11 cellular contexts compared by ENCODE assay signal in genomic region chr3:13391308-13391707, GRCh38. TPM values are rescaled to one million over a fixed set of nuclear protein-coding genes. Genes with fewer than 3 reads are reported as not detected.
A peak's percentile ranks its signal among the peaks of the same experiment; 100 is the strongest.
DNase-seq lines count a peak whose midpoint lies in the region; TF ChIP-seq lines count a peak whose summit lies in the region.
"Had no signal": no experiment of that assay in that cellular context is flagged by ENCODE, and none has a peak within 500 bp of the region (broad histone marks: within the 10 kb centered on the region; RNA-seq: fewer than 3 reads in every experiment).

No MANE protein-coding gene starts in this region.

- no peaks in the 10 kb centered on the region for H3K4me1 ChIP-seq in OCI-LY7 (ENCODE audit: insufficient read depth, low read length, poor library complexity, severe bottlenecking)

- H3K27me3 Mint-ChIP-seq in activated T-helper 1 cell treated with anti-CD3 and anti-CD28 coated beads, Interleukin-12 subunit alpha, Interleukin-12 subunit beta, Interleukin-2, Interleukin-4 antibody, amounts not matched to agents 30 ng/mL and 10 ng/mL and 1 ng/mL, durations not matched to agents 14 hours and 24 hours and 36 hours (ENCODE audit: insufficient read depth): no peaks in the 10 kb centered on the region
- no peaks in the 10 kb centered on the region for H3K27me3 Mint-ChIP-seq in nephron progenitor cell (ENCODE audit: low read depth, poor library complexity)
- H3K27me3 Mint-ChIP-seq: dendritic cell treated with granulocyte-macrophage colony-stimulating factor and Interleukin-4, amounts not matched to agents 40 ng/mL and 50 ng/mL, for 4 days had no signal

- H3K4me3 Mint-ChIP-seq in activated T-helper 1 cell treated with anti-CD3 and anti-CD28 coated beads, Interleukin-12 subunit alpha, Interleukin-12 subunit beta, Interleukin-2, Interleukin-4 antibody, amounts not matched to agents 30 ng/mL and 10 ng/mL and 1 ng/mL, durations not matched to agents 14 hours and 24 hours and 36 hours: no peak overlapping the region
- no peak overlapping the region for H3K4me3 Mint-ChIP-seq in nephron progenitor cell
- H3K4me3 Mint-ChIP-seq: dendritic cell treated with granulocyte-macrophage colony-stimulating factor and Interleukin-4, amounts not matched to agents 40 ng/mL and 50 ng/mL, for 4 days had no signal

- H3K9me3 Mint-ChIP-seq in activated T-helper 1 cell treated with anti-CD3 and anti-CD28 coated beads, Interleukin-12 subunit alpha, Interleukin-12 subunit beta, Interleukin-2, Interleukin-4 antibody, amounts not matched to agents 30 ng/mL and 10 ng/mL and 1 ng/mL, durations not matched to agents 14 hours and 24 hours and 36 hours: no peaks in the 10 kb centered on the region
- H3K9me3 Mint-ChIP-seq in nephron progenitor cell: no peaks in the 10 kb centered on the region
- H3K9me3 Mint-ChIP-seq: dendritic cell treated with granulocyte-macrophage colony-stimulating factor and Interleukin-4, amounts not matched to agents 40 ng/mL and 50 ng/mL, for 4 days had no signal

- POLR2A ChIA-PET in OCI-LY7 (lab: Charles Lee): interaction anchor here (0.5 kb wide), 1 partner anchor 28 kb away, joined by 3 read pairs; no protein-coding TSS in a partner anchor

- H3K27ac Mint-ChIP-seq in activated T-helper 1 cell treated with anti-CD3 and anti-CD28 coated beads, Interleukin-12 subunit alpha, Interleukin-12 subunit beta, Interleukin-2, Interleukin-4 antibody, amounts not matched to agents 30 ng/mL and 10 ng/mL and 1 ng/mL, durations not matched to agents 14 hours and 24 hours and 36 hours: peak overlapping the region; percentile 48
- H3K27ac Mint-ChIP-seq in nephron progenitor cell: no peak overlapping the region

- H3K79me2 ChIP-seq in OCI-LY7 (ENCODE audit: insufficient read depth, low read depth, low read length): no peaks in the 10 kb centered on the region

- H3K36me3 Mint-ChIP-seq in activated T-helper 1 cell treated with anti-CD3 and anti-CD28 coated beads, Interleukin-12 subunit alpha, Interleukin-12 subunit beta, Interleukin-2, Interleukin-4 antibody, amounts not matched to agents 30 ng/mL and 10 ng/mL and 1 ng/mL, durations not matched to agents 14 hours and 24 hours and 36 hours (ENCODE audit: low read depth): peaks cover 65% of the 10 kb centered on the region
- peaks cover 7% of the 10 kb centered on the region for H3K36me3 Mint-ChIP-seq in nephron progenitor cell (ENCODE audit: low read depth)

- no TSS peak for BruUV-seq in OCI-LY7 (replicated peaks; lab: Mats Ljungman, UMichigan)

- intact Hi-C loops in OCI-LY7 (cut with micrococcal nuclease; ENCODE audit: unreplicated experiment): loop anchor here (1.0 kb wide), 1 partner anchor 61 kb away; no protein-coding TSS in a partner anchor
- intact Hi-C loops in activated T-helper 1 cell treated with anti-CD3 and anti-CD28 coated beads, Interleukin-12 subunit alpha, Interleukin-12 subunit beta, Interleukin-2, Interleukin-4 antibody, amounts not matched to agents 30 ng/mL and 10 ng/mL and 1 ng/mL, durations not matched to agents 14 hours and 24 hours and 36 hours (cut with micrococcal nuclease): loop anchor here (1.0 kb wide), 1 partner anchor 61 kb away; no protein-coding TSS in a partner anchor

- H4K20me1 ChIP-seq in OCI-LY7 (ENCODE audit: insufficient read depth, low read length): 0 out of 2 replicates have a peak, but pooled peaks cover 6% of the 10 kb centered on the region

- DNase-seq in GM12865 (ENCODE audit: low read depth) (no peak), OCI-LY7 (ENCODE audit: low spot score) (peak; percentile 30), nephron progenitor cell (no peak), SKM-1 (lab: John Stamatoyannopoulos, UW; ENCODE audit: unreplicated experiment) (no peak), T1000 (lab: John Stamatoyannopoulos, UW) (no peak), Kasumi-1 (lab: John Stamatoyannopoulos, UW) (no peak)
- DNase-seq in activated T-helper 1 cell treated with anti-CD3 and anti-CD28 coated beads, Interleukin-12 subunit alpha, Interleukin-12 subunit beta, Interleukin-2, Interleukin-4 antibody, amounts not matched to agents 30 ng/mL and 10 ng/mL and 1 ng/mL, durations not matched to agents 14 hours and 24 hours and 36 hours (ENCODE audit: low spot score): no peak
- DNase-seq in NK-92 treated with Interleukin-12 subunit alpha and Interleukin-12 subunit beta, amount 100 ng/mL, for 24 hours (lab: John Stamatoyannopoulos, UW): no peak
- DNase-seq: NCI-H1417 treated with DMSO at 0.1 percent for 48 hours, retina had no signal

- H3K4me2 ChIP-seq in OCI-LY7 (ENCODE audit: low read length): no peak overlapping the region

- no peaks in the 10 kb centered on the region for H3K9me2 ChIP-seq in OCI-LY7 (ENCODE audit: insufficient read depth, low read length)

- peaks cover 14% of the 10 kb centered on the region for H3K4me1 Mint-ChIP-seq in activated T-helper 1 cell treated with anti-CD3 and anti-CD28 coated beads, Interleukin-12 subunit alpha, Interleukin-12 subunit beta, Interleukin-2, Interleukin-4 antibody, amounts not matched to agents 30 ng/mL and 10 ng/mL and 1 ng/mL, durations not matched to agents 14 hours and 24 hours and 36 hours (ENCODE audit: low read depth)
- H3K4me1 Mint-ChIP-seq in nephron progenitor cell: no peaks in the 10 kb centered on the region

- TF ChIP-seq CTCF in GM12865 (IDR thresholded peaks at IDR 0.05; ENCODE audit: insufficient read depth, low read depth, low read length, missing control alignments) (peak; percentile 23), OCI-LY7 (conservative IDR thresholded peaks at IDR 0.05; ENCODE audit: low read length) (peak; percentile 57), nephron progenitor cell (IDR thresholded peaks at IDR 0.05) (peak; percentile 12)

- H2AFZ ChIP-seq in OCI-LY7 (ENCODE audit: low read length): no peak overlapping the region

- H3K36me3 ChIP-seq in OCI-LY7 (ENCODE audit: insufficient read depth, low read length): peaks cover 100% of the 10 kb centered on the region

- H3K27ac ChIP-seq in OCI-LY7 (ENCODE audit: low read depth, low read length, poor library complexity, severe bottlenecking): no peak overlapping the region

- H3K4me3 ChIP-seq in GM12865 (ENCODE audit: low read depth, low read length) (no peak overlapping the region), OCI-LY7 (ENCODE audit: low read depth, low read length, poor library complexity, severe bottlenecking) (no peak overlapping the region)

- CTCF ChIA-PET in OCI-LY7 (lab: Charles Lee; ENCODE audit: unreplicated experiment): interaction anchor here (0.5 to 1.6 kb wide), 3 partner anchors 62 to 130 kb away, joined by 3 to 5 read pairs (median 3); no protein-coding TSS in a partner anchor

- no peaks in the 10 kb centered on the region for H3K9me3 ChIP-seq in OCI-LY7 (ENCODE audit: low read length)

RNA-seq across cellular contexts. Expression of gene NUP210, which starts 28.8 kb away (rescaled TPM):
- total RNA-seq in OCI-LY7 (2014; rRNA removed; shearing (Covaris generic)): 165 and 195 TPM in 2 replicates
- total RNA-seq in OCI-LY7 (2022): 231 and 232 TPM in 2 replicates
- total RNA-seq in activated T-helper 1 cell treated with anti-CD3 and anti-CD28 coated beads, Interleukin-12 subunit alpha, Interleukin-12 subunit beta, Interleukin-2, Interleukin-4 antibody, amounts not matched to agents 30 ng/mL and 10 ng/mL and 1 ng/mL, durations not matched to agents 14 hours and 24 hours and 36 hours: 149 and 152 TPM in 2 replicates
